Comparison of ENCODE assay signal across 4 cellular contexts in genomic region chr11:2357651-2358050, GRCh38. TPM values are rescaled to one million over a fixed set of nuclear protein-coding genes. Genes with fewer than 3 reads are reported as not detected.
"Had no signal": no experiment of that assay in that cellular context is flagged by ENCODE, and none has a peak within 500 bp of the region (broad histone marks: within the 10 kb centered on the region; RNA-seq: fewer than 3 reads in every experiment).

No MANE protein-coding gene starts in this region.

RNA-seq across cellular contexts. Expression of gene TSPAN32, which starts 55.8 kb away (rescaled TPM):
- total RNA-seq: LHCN-M2, MCF 10A, NCI-H460 had no signal

RNA-seq across cellular contexts. Expression of gene C11orf21, which starts 55.9 kb away (rescaled TPM):
- total RNA-seq: LHCN-M2, M059J, MCF 10A, NCI-H460 had no signal
